ENCODE assay signal across 8 cellular contexts in the genomic region with DNA sequence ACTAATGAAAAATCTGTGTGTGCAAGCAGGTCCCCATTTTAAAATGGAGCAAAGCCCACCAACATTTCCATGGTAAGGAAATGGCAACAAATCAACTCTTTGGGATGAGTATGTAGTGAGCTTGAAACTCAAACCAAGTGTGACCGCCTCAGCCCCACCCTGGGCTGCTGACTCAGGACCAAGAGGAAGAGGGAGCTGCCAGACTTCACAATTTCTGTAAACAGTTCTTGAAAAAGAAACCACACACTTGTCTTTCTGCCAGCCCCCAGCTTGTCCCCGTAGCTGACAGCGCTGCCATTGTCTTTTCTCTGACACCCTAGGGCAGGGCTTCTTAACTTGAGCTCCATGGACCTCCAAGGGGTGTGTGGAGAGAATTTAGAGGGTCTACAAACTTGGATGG. TPM values are rescaled to one million over a fixed set of nuclear protein-coding genes. Genes with fewer than 3 reads are reported as not detected.
DNase-seq lines count a peak whose midpoint lies in the region; ATAC-seq lines count a peak whose summit lies in the region.

No MANE protein-coding gene starts in this region.

- no peak overlapping the region for H3K9ac ChIP-seq in BLaER1

- H3K27me3 ChIP-seq in BLaER1 (peaks cover 20% of the 10 kb centered on the region), SJSA1 (replicated peaks) (no peaks in the 10 kb centered on the region), muscle layer of duodenum (ENCODE audit: low read depth, low read length) (no peaks in the 10 kb centered on the region)

- peak overlapping the region; percentile 21 for H3K4me2 ChIP-seq in BLaER1

- H3K9me3 ChIP-seq in BLaER1 (no peaks in the 10 kb centered on the region), SJSA1 (replicated peaks) (no peaks in the 10 kb centered on the region), muscle layer of duodenum (ENCODE audit: control insufficient read depth in 1 of 2, low read length in 2 of 2) (no peaks in the 10 kb centered on the region)

- DNase-seq in SJSA1 (ENCODE audit: low read depth in 1 of 2, low spot score in 2 of 2) (peak; percentile 67 to 75), dermis blood vessel endothelial cell (peak; percentile 60), SW 1271 (lab: John Stamatoyannopoulos, UW) (no peak)

- H3K4me1 ChIP-seq in BLaER1 = peaks cover 55% of the 10 kb centered on the region
- peaks cover 34% of the 10 kb centered on the region for H3K4me1 ChIP-seq in SJSA1 (replicated peaks)
- peaks cover 6 to 47% of the 10 kb centered on the region in 2 donors for H3K4me1 ChIP-seq in muscle layer of duodenum (ENCODE audit: control insufficient read depth in 1 of 2, insufficient read depth in 2 of 2, low read length in 2 of 2)

- H4K20me1 ChIP-seq in BLaER1 = peaks cover 6% of the 10 kb centered on the region; the same call in 1 of the 2 replicates

- H3K4me3 ChIP-seq in BLaER1 (no peak overlapping the region), SJSA1 (no peak overlapping the region), muscle layer of duodenum (ENCODE audit: low read depth in 1 of 2, low read length in 2 of 2) (no peak overlapping the region)

- H3K36me3 ChIP-seq in BLaER1 (no peaks in the 10 kb centered on the region), SJSA1 (no peaks in the 10 kb centered on the region), muscle layer of duodenum (ENCODE audit: control insufficient read depth in 1 of 2, insufficient read depth in 2 of 2, low read length in 2 of 2) (no peaks in the 10 kb centered on the region)

- peak; percentile 66 for ATAC-seq in GM21576 (IDR thresholded peaks at IDR 0.05; ENCODE audit: unreplicated experiment)
- ATAC-seq in HG03565 (IDR thresholded peaks at IDR 0.05; ENCODE audit: unreplicated experiment) = no peak
- ATAC-seq in GM19455 (IDR thresholded peaks at IDR 0.05; ENCODE audit: unreplicated experiment) = no peak

- H3K27ac ChIP-seq in BLaER1 = no peak overlapping the region
- H3K27ac ChIP-seq in SJSA1 = no peak overlapping the region
- peak overlapping the region; percentile 75 for H3K27ac ChIP-seq in muscle layer of duodenum (ENCODE audit: low read length)

RNA-seq across cellular contexts. Expression of a gene that starts 10.3 kb away (rescaled TPM):
- total RNA-seq in SJSA1 (2014; rRNA removed; shearing (Covaris generic)) = 1.5 and 1.8 TPM in 2 replicates
- total RNA-seq in dermis blood vessel endothelial cell = 0.47 and 0.51 TPM in 2 replicates

Comparison
In these comparisons a context has a peak if more than half of its experiments do, and no peak if none do; other contexts are left out.
1. DNase-seq: peak in SJSA1 (2 of 2) and dermis blood vessel endothelial cell (single experiment); none in SW 1271 (0 of 2).